Comparison of ENCODE assay signal across 27 cellular contexts in genomic region chr20:63481503-63481902, GRCh38. TPM values are rescaled to one million over a fixed set of nuclear protein-coding genes. Genes with fewer than 3 reads are reported as not detected.
DNase-seq lines count a peak whose midpoint lies in the region; ATAC-seq, FAIRE-seq and TF ChIP-seq lines count a peak whose summit lies in the region.
"Had no signal": no experiment of that assay in that cellular context is flagged by ENCODE, and none has a peak within 500 bp of the region (broad histone marks: within the 10 kb centered on the region; RNA-seq: fewer than 3 reads in every experiment).

No MANE protein-coding gene starts in this region.

- no peak overlapping the region for H3K9ac ChIP-seq in HepG2 (ENCODE audit: insufficient read depth, low read depth, low read length)
- H3K9ac ChIP-seq in H1 (replicated peaks in 1 of 4; ENCODE audit: extremely low read depth in 1 of 4, low read depth in 3 of 4, low read length in 3 of 4): no peak overlapping the region

- in situ Hi-C loops in HepG2 (cut with HindIII; ENCODE audit: extremely low pct_ligation_motif_present, low pct_unique_long_range_greater_than_20kb): no loop called here

- H3K4me2 ChIP-seq in HepG2 (ENCODE audit: low read depth, low read length) (no peak overlapping the region), H1 (ENCODE audit: insufficient read depth in 1 of 2, low read depth in 2 of 2, low read length in 2 of 2) (no peak overlapping the region)
- H3K4me2 ChIP-seq: PC-9 had no signal

- H3K23ac ChIP-seq in H1 (ENCODE audit: insufficient read length): no peak overlapping the region

- H3K23me2 ChIP-seq in H1 (ENCODE audit: low read depth, low read length): no peaks in the 10 kb centered on the region

- no peak for TF ChIP-seq RAD21 in HepG2 (CRISPR knock-in tag; IDR thresholded peaks at IDR 0.05)
- TF ChIP-seq RAD21 in H1 (IDR thresholded peaks at IDR 0.05 in 1 of 2, conservative IDR thresholded peaks at IDR 0.05 in 1 of 2; ENCODE audit: low read depth in 2 of 2, low read length in 2 of 2): no peak

- H3K4me3 Mint-ChIP-seq in T-helper 17 cell: no peak overlapping the region
- H3K4me3 Mint-ChIP-seq: CD4-positive, alpha-beta T cell had no signal

- H4K91ac ChIP-seq in H1 (replicated peaks; ENCODE audit: insufficient read length, low read length): no peak overlapping the region

- H3K27me3 ChIP-seq in HepG2 (ENCODE audit: control insufficient read depth in 1 of 2, insufficient read depth in 2 of 2, low read length in 2 of 2) (peaks cover 26 to 84% of the 10 kb centered on the region in 2 experiments), right lobe of liver (no peaks in the 10 kb centered on the region), H1 (replicated peaks in 1 of 4; ENCODE audit: control insufficient read depth in 3 of 4, extremely low read depth in 1 of 4, insufficient read depth in 3 of 4, low read length in 3 of 4) (no peaks in the 10 kb centered on the region)

- H2AK5ac ChIP-seq in H1 (ENCODE audit: low read depth, low read length): no peak overlapping the region

- TF ChIP-seq CTCF in HepG2 (CRISPR knock-in tag; IDR thresholded peaks at IDR 0.05): no peak
- no peak for TF ChIP-seq CTCF in right lobe of liver (IDR thresholded peaks at IDR 0.05)
- TF ChIP-seq CTCF in H1 (IDR thresholded peaks at IDR 0.05; ENCODE audit: control extremely low read depth in 1 of 3, insufficient read depth in 1 of 3, low read depth in 1 of 3, low read length in 3 of 3): no peak

- no peak for TF ChIP-seq POLR2A in HepG2 (IDR thresholded peaks at IDR 0.05; ENCODE audit: insufficient read depth in 1 of 2, low read depth in 2 of 2, low read length in 2 of 2)
- no peak for TF ChIP-seq POLR2A in right lobe of liver (IDR thresholded peaks at IDR 0.05)
- no peak for TF ChIP-seq POLR2A in H1 (IDR thresholded peaks at IDR 0.05; ENCODE audit: control extremely low read depth in 1 of 2, low read depth in 2 of 2, low read length in 2 of 2)

- no peaks in the 10 kb centered on the region for H3K9me3 ChIP-seq in HepG2 (ENCODE audit: low read length)
- H3K9me3 ChIP-seq in right lobe of liver: no peaks in the 10 kb centered on the region
- H3K9me3 ChIP-seq in T-helper 17 cell (ENCODE audit: control insufficient read depth, low read length, poor library complexity, severe bottlenecking): no peaks in the 10 kb centered on the region
- peaks cover 3% of the 10 kb centered on the region in 2 experiments; a peak in 1 of 4 replicates for H3K9me3 ChIP-seq in H1 (ENCODE audit: insufficient read depth in 2 of 2, low read depth in 1 of 2, low read length in 1 of 2)
- H3K9me3 ChIP-seq: SJSA1 had no signal

- TF ChIP-seq EP300 in HepG2 (IDR thresholded peaks at IDR 0.05; ENCODE audit: low read depth in 2 of 2, low read length in 2 of 2) (no peak), HepG2 (CRISPR knock-in tag; IDR thresholded peaks at IDR 0.05; ENCODE audit: borderline replicate concordance) (no peak), H1 (IDR thresholded peaks at IDR 0.05; ENCODE audit: borderline replicate concordance in 1 of 2, low read depth in 2 of 2, low read length in 2 of 2) (no peak)

- 39% methylated on average over 12 of the region's 12 CpGs for WGBS in HepG2 (ENCODE audit: low lambda C conversion rate)
- WGBS in right lobe of liver (ENCODE audit: insufficient coverage, low coverage, low lambda C conversion rate, missing lambda C conversion rate): 27% methylated on average over 6 of the region's 12 CpGs
- WGBS in H1 (ENCODE audit: extremely low coverage in 1 of 2, insufficient coverage in 1 of 2, insufficient read length in 1 of 2, insufficient replicate concordance in 2 of 2, low coverage in 1 of 2, low lambda C conversion rate in 2 of 2, missing lambda C conversion rate in 1 of 2), 2 experiments: 68% methylated on average over 12 of the region's 12 CpGs; no CpG with 5 or more reads in 1 of the 2 experiments

- no peak overlapping the region for H3K4ac ChIP-seq in H1 (replicated peaks; ENCODE audit: insufficient read length, low read depth, low read length)

- no peak overlapping the region for H3K56ac ChIP-seq in H1 (replicated peaks; ENCODE audit: insufficient read length, low read depth, low read length)

- peaks cover 8% of the 10 kb centered on the region for H3K4me1 Mint-ChIP-seq in T-helper 17 cell

- BruUV-seq in HepG2 (replicated peaks; lab: Mats Ljungman, UMichigan): no TSS peak

- H2AFZ ChIP-seq in HepG2 (ENCODE audit: low read length) (no peak overlapping the region), H1 (ENCODE audit: low read length) (no peak overlapping the region)
- H2AFZ ChIP-seq: PC-9 had no signal

- H3K79me2 ChIP-seq in HepG2 (ENCODE audit: insufficient read depth, low read length) (no peaks in the 10 kb centered on the region), H1 (ENCODE audit: control insufficient read depth in 1 of 2, insufficient read depth in 2 of 2, low read length in 2 of 2) (no peaks in the 10 kb centered on the region)

- H3K36me3 Mint-ChIP-seq in T-helper 17 cell (ENCODE audit: low read depth): no peaks in the 10 kb centered on the region

- H3K36me3 ChIP-seq in HepG2 (replicated peaks in 1 of 2; ENCODE audit: control insufficient read depth in 1 of 2, insufficient read depth in 2 of 2, low read length in 2 of 2) (no peaks in the 10 kb centered on the region), right lobe of liver (no peaks in the 10 kb centered on the region), H1 (ENCODE audit: control insufficient read depth in 2 of 4, insufficient read depth in 4 of 4, low read length in 3 of 4) (no peaks in the 10 kb centered on the region)
- H3K36me3 ChIP-seq: SJSA1 had no signal

- H3K79me1 ChIP-seq in H1 (ENCODE audit: low read depth, low read length): no peaks in the 10 kb centered on the region

- no peak for ATAC-seq in HepG2
- no peak for ATAC-seq in right lobe of liver
- no peak for ATAC-seq in T-helper 17 cell
- ATAC-seq: GM12878, HCT116 had no signal

- POLR2A ChIA-PET in HepG2 (lab: Yijun Ruan, JAX) (no interaction called here), H1 (lab: Charles Lee; ENCODE audit: partially characterized antibody) (interaction anchor here (1.1 to 2.3 kb wide), 2 partner anchors 10 to 21 kb away, joined by 3 to 8 read pairs; partner anchors contain the start of gene KCNQ2)

- peaks cover 55% of the 10 kb centered on the region for H3K27me3 Mint-ChIP-seq in T-helper 17 cell

- H4K8ac ChIP-seq in H1 (ENCODE audit: extremely low read depth, insufficient read depth, low read length): no peak overlapping the region

- CTCF ChIA-PET in HepG2 (lab: Yijun Ruan, JAX; ENCODE audit: low intra/inter-chr PET ratio, low total read pairs) (no interaction called here), H1 (lab: Charles Lee; ENCODE audit: partially characterized antibody) (interaction anchor here (0.7 to 4.8 kb wide), 7 partner anchors 11 to 251 kb away, joined by 3 to 39 read pairs (median 3); no protein-coding TSS in a partner anchor)

- H2BK5ac ChIP-seq in H1 (ENCODE audit: low read depth, low read length): peak overlapping the region; percentile 13; the same call in 1 of the 2 replicates

- H3K18ac ChIP-seq in H1 (ENCODE audit: extremely low read depth, low read length): no peak overlapping the region

- H3K27ac ChIP-seq in HepG2 (ENCODE audit: extremely low read length, insufficient read depth, low read length) (no peak overlapping the region), right lobe of liver (no peak overlapping the region), H1 (ENCODE audit: low read depth, low read length) (no peak overlapping the region)
- H3K27ac ChIP-seq: 22Rv1, PC-9, SJSA1 had no signal

- no peak for DNase-seq in HepG2 (ENCODE audit: low spot score)
- no peak for DNase-seq in right lobe of liver
- DNase-seq in T-helper 17 cell: no peak
- DNase-seq in H1 (ENCODE audit: low read depth in 1 of 2, low spot score in 2 of 2): no peak
- DNase-seq in NOMO-1 treated with DMSO at 0.1 percent for 48 hours (lab: John Stamatoyannopoulos, UW; ENCODE audit: unreplicated experiment): no peak
- no peak for DNase-seq in DMS 273 treated with DMSO at 0.1 percent for 48 hours (lab: John Stamatoyannopoulos, UW)
- no peak for DNase-seq in NCI-H1092 treated with DMSO at 0.1 percent for 48 hours (lab: John Stamatoyannopoulos, UW)
- DNase-seq: CD4-positive, alpha-beta T cell; DMS79; EL; GDM1; Kasumi-1; NCI-H1105; NCI-H1436 treated with DMSO at 0.1 percent for 48 hours; NCI-H187 treated with DMSO at 0.1 percent for 48 hours; NCI-H2171 treated with DMSO at 0.1 percent for 48 hours; NCI-H524; NCI-H774; PC-9; Right ventricle myocardium superior had no signal

- H2BK120ac ChIP-seq in H1 (replicated peaks; ENCODE audit: low read depth, low read length): no peak overlapping the region

- peak overlapping the region; percentile 4 for H3K27ac Mint-ChIP-seq in T-helper 17 cell
- H3K27ac Mint-ChIP-seq: CD4-positive, alpha-beta T cell had no signal

- H4K5ac ChIP-seq in H1 (ENCODE audit: insufficient read length, low read depth, low read length): no peak overlapping the region

- H2BK12ac ChIP-seq in H1 (ENCODE audit: low read depth, low read length): peak overlapping the region; percentile 6; the same call in 1 of the 2 replicates

- no peak overlapping the region; the same call in 1 of the 2 replicates for H2BK15ac ChIP-seq in H1 (ENCODE audit: low read length)

- H2BK20ac ChIP-seq in H1 (ENCODE audit: low read length): 0 out of 2 replicates have a peak overlapping the region, but pooled peaks have one; percentile 61

- FAIRE-seq in HepG2 (lab: Jason Lieb, UNC) (no peak), H1 (lab: Jason Lieb, UNC) (no peak)
- FAIRE-seq: GM12878 had no signal

- H3K4me1 ChIP-seq in HepG2 (ENCODE audit: insufficient read depth, low read length) (peaks cover 11% of the 10 kb centered on the region), right lobe of liver (no peaks in the 10 kb centered on the region), H1 (replicated peaks in 1 of 4; ENCODE audit: control insufficient read depth in 3 of 4, insufficient read depth in 4 of 4, low read length in 3 of 4) (peaks cover 0 to 20% (median 12%) of the 10 kb centered on the region in 4 experiments; a peak in 5 of 7 replicates)

- intact Hi-C loops in HepG2 (cut with micrococcal nuclease; ENCODE audit: unreplicated experiment) (no loop called here), right lobe of liver (cut with DNase I) (no loop called here)

- H4K20me1 ChIP-seq in HepG2 (ENCODE audit: insufficient read depth, low read length) (peaks cover 5% of the 10 kb centered on the region; the same call in 1 of the 2 replicates), H1 (replicated peaks in 1 of 2; ENCODE audit: control insufficient read depth in 1 of 2, insufficient read depth in 2 of 2, low read length in 2 of 2) (no peaks in the 10 kb centered on the region)

- H3K4me3 ChIP-seq in HepG2 (replicated peaks in 1 of 3; ENCODE audit: insufficient read depth in 1 of 3, low read depth in 2 of 3, low read length in 3 of 3): no peak overlapping the region
- no peak overlapping the region for H3K4me3 ChIP-seq in right lobe of liver
- H3K4me3 ChIP-seq in H1 (ENCODE audit: extremely low read depth in 1 of 4, insufficient read depth in 2 of 4, low read depth in 3 of 4, low read length in 4 of 4): no peak overlapping the region
- H3K4me3 ChIP-seq: GM12878, PC-9, SJSA1 had no signal

- no peak overlapping the region for H3K14ac ChIP-seq in H1 (ENCODE audit: insufficient read length)

RNA-seq across cellular contexts. Expression of gene KCNQ2, which starts 9.0 kb away (rescaled TPM):
- not detected in 2 replicates for total RNA-seq in HepG2 (2016; rRNA removed; fragmentation: Illumina TruSeq; extraction: Trizol)
- not detected in 2 replicates for total RNA-seq in HepG2 (2016; cell fraction: cytosol; rRNA removed; fragmentation: Illumina TruSeq; extraction: Trizol; ENCODE audit: low read depth)
- not detected in 2 replicates for total RNA-seq in HepG2 (2016; cell fraction: insoluble cytoplasmic fraction; rRNA removed; fragmentation: Illumina TruSeq; extraction: Trizol)
- total RNA-seq in HepG2 (2016; cell fraction: membrane; rRNA removed; fragmentation: Illumina TruSeq; extraction: Trizol): not detected in 2 replicates
- not detected in 2 replicates for total RNA-seq in HepG2 (2016; cell fraction: nucleus; rRNA removed; fragmentation: Illumina TruSeq; extraction: Trizol)
- polyA plus RNA-seq in HepG2 (2011; rRNA removed): not detected in 2 replicates
- polyA plus RNA-seq in HepG2 (2011; cell fraction: cytosol; rRNA removed): not detected in 2 replicates
- polyA plus RNA-seq in HepG2 (2011; cell fraction: nucleus; rRNA removed): 0.03 and 0.10 TPM in 2 replicates
- not detected in 2 replicates for polyA plus RNA-seq in HepG2 (2012)
- polyA plus RNA-seq in HepG2 (2016; cell fraction: cytosol; fragmentation: Illumina TruSeq; extraction: Trizol; ENCODE audit: low read depth): not detected in 2 replicates
- polyA plus RNA-seq in HepG2 (2016; cell fraction: insoluble cytoplasmic fraction; fragmentation: Illumina TruSeq; extraction: Trizol; ENCODE audit: low read depth): not detected in 2 replicates
- not detected in 2 replicates for polyA plus RNA-seq in HepG2 (2016; cell fraction: membrane; fragmentation: Illumina TruSeq; extraction: Trizol; ENCODE audit: low read depth)
- polyA plus RNA-seq in HepG2 (2016; cell fraction: nucleus; fragmentation: Illumina TruSeq; extraction: Trizol; ENCODE audit: insufficient read depth, low read depth): not detected in 2 replicates
- 0.02 and 1.2 TPM in 2 replicates for polyA minus RNA-seq in HepG2 (2011; rRNA and poly(A)+ RNA removed; ENCODE audit: low replicate concordance)
- polyA minus RNA-seq in HepG2 (2011; cell fraction: cytosol; rRNA and poly(A)+ RNA removed): not detected in 2 replicates
- not detected in 2 replicates for polyA minus RNA-seq in HepG2 (2011; cell fraction: nucleus; rRNA and poly(A)+ RNA removed)
- total RNA-seq in right lobe of liver: not detected
- not detected for total RNA-seq in T-helper 17 cell
- 82.6 and 88.6 TPM in 2 replicates for total RNA-seq in H1 (2021; fragmentation: NEBNext Ultra II Directional; extraction: Animal tissue kit (Norgen Biotek cat#: 25700))
- 243 and 277 TPM in 2 replicates for polyA plus RNA-seq in H1 (2011; rRNA removed)
- polyA plus RNA-seq in H1 (2011; cell fraction: cytosol; rRNA removed): 174 TPM
- polyA plus RNA-seq in H1 (2011; cell fraction: nucleus; rRNA removed): 206 TPM
- 41.9 to 107 TPM (median 94.0 TPM) in 4 replicates for polyA plus RNA-seq in H1 (2012, experiment 1 of 2)
- 88.7 TPM for polyA plus RNA-seq in H1 (2012, experiment 2 of 2)
- 72.4 TPM for polyA plus RNA-seq in H1 (2013, experiment 1 of 2)
- 73.2 TPM for polyA plus RNA-seq in H1 (2013, experiment 2 of 2)
- polyA minus RNA-seq in H1 (2011; rRNA and poly(A)+ RNA removed): 40.5 and 42.0 TPM in 2 replicates
- 39.6 TPM for polyA minus RNA-seq in H1 (2011; cell fraction: cytosol; rRNA and poly(A)+ RNA removed)
- 33.1 TPM for polyA minus RNA-seq in H1 (2011; cell fraction: nucleus; rRNA and poly(A)+ RNA removed)
- total RNA-seq: CD4-positive, alpha-beta T cell; M059J; PC-9; SJSA1 had no signal
- polyA plus RNA-seq: BJ had no signal

RNA-seq across cellular contexts. Expression of gene EEF1A2, which starts 17.4 kb away (rescaled TPM):
- total RNA-seq in HepG2 (2016; rRNA removed; fragmentation: Illumina TruSeq; extraction: Trizol): 0.36 and 0.44 TPM in 2 replicates
- 0.51 TPM in 1 of 2 replicates, not detected in the other for total RNA-seq in HepG2 (2016; cell fraction: cytosol; rRNA removed; fragmentation: Illumina TruSeq; extraction: Trizol; ENCODE audit: low read depth)
- total RNA-seq in HepG2 (2016; cell fraction: insoluble cytoplasmic fraction; rRNA removed; fragmentation: Illumina TruSeq; extraction: Trizol): 0.18 and 0.37 TPM in 2 replicates
- total RNA-seq in HepG2 (2016; cell fraction: membrane; rRNA removed; fragmentation: Illumina TruSeq; extraction: Trizol): 0.90 and 1.00 TPM in 2 replicates
- total RNA-seq in HepG2 (2016; cell fraction: nucleus; rRNA removed; fragmentation: Illumina TruSeq; extraction: Trizol): 0.22 and 0.47 TPM in 2 replicates
- 0.87 and 1.8 TPM in 2 replicates for polyA plus RNA-seq in HepG2 (2011; rRNA removed)
- 1.6 and 1.7 TPM in 2 replicates for polyA plus RNA-seq in HepG2 (2011; cell fraction: cytosol; rRNA removed)
- polyA plus RNA-seq in HepG2 (2011; cell fraction: nucleus; rRNA removed): 2.6 and 2.9 TPM in 2 replicates
- 1.0 and 4.0 TPM in 2 replicates for polyA plus RNA-seq in HepG2 (2012)
- polyA plus RNA-seq in HepG2 (2016; cell fraction: cytosol; fragmentation: Illumina TruSeq; extraction: Trizol; ENCODE audit: low read depth): 0.58 and 0.81 TPM in 2 replicates
- polyA plus RNA-seq in HepG2 (2016; cell fraction: insoluble cytoplasmic fraction; fragmentation: Illumina TruSeq; extraction: Trizol; ENCODE audit: low read depth): 0.54 and 1.5 TPM in 2 replicates
- 0.81 and 1.1 TPM in 2 replicates for polyA plus RNA-seq in HepG2 (2016; cell fraction: membrane; fragmentation: Illumina TruSeq; extraction: Trizol; ENCODE audit: low read depth)
- 1.2 and 1.5 TPM in 2 replicates for polyA plus RNA-seq in HepG2 (2016; cell fraction: nucleus; fragmentation: Illumina TruSeq; extraction: Trizol; ENCODE audit: insufficient read depth, low read depth)
- 1.4 and 21.5 TPM in 2 replicates for polyA minus RNA-seq in HepG2 (2011; rRNA and poly(A)+ RNA removed; ENCODE audit: low replicate concordance)
- 1.1 and 3.3 TPM in 2 replicates for polyA minus RNA-seq in HepG2 (2011; cell fraction: cytosol; rRNA and poly(A)+ RNA removed)
- polyA minus RNA-seq in HepG2 (2011; cell fraction: nucleus; rRNA and poly(A)+ RNA removed): 0.75 and 1.0 TPM in 2 replicates
- 100 to 1,000 TPM in 2 of 6 experiments, 1 to 10 TPM in 1, under 1 TPM in 3; 0.22 to 153 (median 1.0) TPM for total RNA-seq in right lobe of liver
- total RNA-seq in T-helper 17 cell: under 1 TPM; 0.47 to 0.99 TPM
- total RNA-seq in H1 (2021; fragmentation: NEBNext Ultra II Directional; extraction: Animal tissue kit (Norgen Biotek cat#: 25700)): 25.8 and 27.9 TPM in 2 replicates
- 7.4 and 17.5 TPM in 2 replicates for polyA plus RNA-seq in H1 (2011; rRNA removed)
- polyA plus RNA-seq in H1 (2011; cell fraction: cytosol; rRNA removed): 15.5 TPM
- polyA plus RNA-seq in H1 (2011; cell fraction: nucleus; rRNA removed): 33.5 TPM
- polyA plus RNA-seq in H1 (2012, experiment 1 of 2): 25.2 to 45.3 TPM (median 39.3 TPM) in 4 replicates
- polyA plus RNA-seq in H1 (2012, experiment 2 of 2): 22.6 TPM
- 26.8 TPM for polyA plus RNA-seq in H1 (2013, experiment 1 of 2)
- 25.5 TPM for polyA plus RNA-seq in H1 (2013, experiment 2 of 2)
- 6.0 and 11.9 TPM in 2 replicates for polyA minus RNA-seq in H1 (2011; rRNA and poly(A)+ RNA removed)
- 20.6 TPM for polyA minus RNA-seq in H1 (2011; cell fraction: cytosol; rRNA and poly(A)+ RNA removed)
- polyA minus RNA-seq in H1 (2011; cell fraction: nucleus; rRNA and poly(A)+ RNA removed): 13.6 TPM
- polyA plus RNA-seq: GM12878 had no signal

RNA-seq across cellular contexts. Expression of gene PPDPF, which starts 39.1 kb away (rescaled TPM):
- 6.0 and 7.0 TPM in 2 replicates for total RNA-seq in HepG2 (2016; rRNA removed; fragmentation: Illumina TruSeq; extraction: Trizol)
- 21.9 and 23.8 TPM in 2 replicates for total RNA-seq in HepG2 (2016; cell fraction: cytosol; rRNA removed; fragmentation: Illumina TruSeq; extraction: Trizol; ENCODE audit: low read depth)
- total RNA-seq in HepG2 (2016; cell fraction: insoluble cytoplasmic fraction; rRNA removed; fragmentation: Illumina TruSeq; extraction: Trizol): 4.3 and 5.4 TPM in 2 replicates
- total RNA-seq in HepG2 (2016; cell fraction: membrane; rRNA removed; fragmentation: Illumina TruSeq; extraction: Trizol): 16.4 and 22.5 TPM in 2 replicates
- total RNA-seq in HepG2 (2016; cell fraction: nucleus; rRNA removed; fragmentation: Illumina TruSeq; extraction: Trizol): 5.4 and 6.2 TPM in 2 replicates
- polyA plus RNA-seq in HepG2 (2011; rRNA removed): 1.8 and 2.2 TPM in 2 replicates
- polyA plus RNA-seq in HepG2 (2011; cell fraction: cytosol; rRNA removed): 2.4 and 6.2 TPM in 2 replicates
- 6.3 and 9.5 TPM in 2 replicates for polyA plus RNA-seq in HepG2 (2011; cell fraction: nucleus; rRNA removed)
- polyA plus RNA-seq in HepG2 (2012): 12.0 and 18.6 TPM in 2 replicates
- 606 and 718 TPM in 2 replicates for polyA plus RNA-seq in HepG2 (2016; cell fraction: cytosol; fragmentation: Illumina TruSeq; extraction: Trizol; ENCODE audit: low read depth)
- 42.4 and 57.7 TPM in 2 replicates for polyA plus RNA-seq in HepG2 (2016; cell fraction: insoluble cytoplasmic fraction; fragmentation: Illumina TruSeq; extraction: Trizol; ENCODE audit: low read depth)
- 288 and 295 TPM in 2 replicates for polyA plus RNA-seq in HepG2 (2016; cell fraction: membrane; fragmentation: Illumina TruSeq; extraction: Trizol; ENCODE audit: low read depth)
- 40.1 and 40.2 TPM in 2 replicates for polyA plus RNA-seq in HepG2 (2016; cell fraction: nucleus; fragmentation: Illumina TruSeq; extraction: Trizol; ENCODE audit: insufficient read depth, low read depth)
- 8.4 and 13.9 TPM in 2 replicates for polyA minus RNA-seq in HepG2 (2011; rRNA and poly(A)+ RNA removed; ENCODE audit: low replicate concordance)
- 15.8 and 39.4 TPM in 2 replicates for polyA minus RNA-seq in HepG2 (2011; cell fraction: cytosol; rRNA and poly(A)+ RNA removed)
- 4.5 and 4.8 TPM in 2 replicates for polyA minus RNA-seq in HepG2 (2011; cell fraction: nucleus; rRNA and poly(A)+ RNA removed)
- 10 to 100 TPM; 50.2 to 99.4 (median 76.7) TPM for total RNA-seq in right lobe of liver
- 100 to 1,000 TPM; 149 to 271 TPM for total RNA-seq in T-helper 17 cell
- total RNA-seq in H1 (2021; fragmentation: NEBNext Ultra II Directional; extraction: Animal tissue kit (Norgen Biotek cat#: 25700)): 125 and 138 TPM in 2 replicates
- 30.5 and 49.9 TPM in 2 replicates for polyA plus RNA-seq in H1 (2011; rRNA removed)
- polyA plus RNA-seq in H1 (2011; cell fraction: cytosol; rRNA removed): 13.6 TPM
- 40.2 TPM for polyA plus RNA-seq in H1 (2011; cell fraction: nucleus; rRNA removed)
- polyA plus RNA-seq in H1 (2012, experiment 1 of 2): 38.8 to 127 TPM (median 112 TPM) in 4 replicates
- 66.7 TPM for polyA plus RNA-seq in H1 (2012, experiment 2 of 2)
- polyA plus RNA-seq in H1 (2013, experiment 1 of 2): 147 TPM
- 151 TPM for polyA plus RNA-seq in H1 (2013, experiment 2 of 2)
- 2.8 and 4.9 TPM in 2 replicates for polyA minus RNA-seq in H1 (2011; rRNA and poly(A)+ RNA removed)
- 109 TPM for polyA minus RNA-seq in H1 (2011; cell fraction: cytosol; rRNA and poly(A)+ RNA removed)
- 58.7 TPM for polyA minus RNA-seq in H1 (2011; cell fraction: nucleus; rRNA and poly(A)+ RNA removed)

RNA-seq across cellular contexts. Expression of gene PTK6, which starts 55.7 kb away (rescaled TPM):
- total RNA-seq in HepG2 (2016; rRNA removed; fragmentation: Illumina TruSeq; extraction: Trizol) (not detected in 2 replicates), right lobe of liver (10 to 100 TPM in 1 of 6 experiments, 1 to 10 TPM in 3, under 1 TPM in 2; 0.78 to 11.0 (median 3.6) TPM), T-helper 17 cell (under 1 TPM; 0.50 to 0.80 TPM)
- total RNA-seq in HepG2 (2016; cell fraction: cytosol; rRNA removed; fragmentation: Illumina TruSeq; extraction: Trizol; ENCODE audit: low read depth): not detected in 2 replicates
- total RNA-seq in HepG2 (2016; cell fraction: insoluble cytoplasmic fraction; rRNA removed; fragmentation: Illumina TruSeq; extraction: Trizol): not detected in 2 replicates
- total RNA-seq in HepG2 (2016; cell fraction: membrane; rRNA removed; fragmentation: Illumina TruSeq; extraction: Trizol): not detected in 2 replicates
- total RNA-seq in HepG2 (2016; cell fraction: nucleus; rRNA removed; fragmentation: Illumina TruSeq; extraction: Trizol): not detected in 2 replicates
- polyA plus RNA-seq in HepG2 (2011; rRNA removed) (0.07 and 0.08 TPM in 2 replicates), H1 (2011; rRNA removed) (0.12 and 0.30 TPM in 2 replicates)
- 0.05 and 0.08 TPM in 2 replicates for polyA plus RNA-seq in HepG2 (2011; cell fraction: cytosol; rRNA removed)
- 0.27 and 0.42 TPM in 2 replicates for polyA plus RNA-seq in HepG2 (2011; cell fraction: nucleus; rRNA removed)
- 0.09 and 0.11 TPM in 2 replicates for polyA plus RNA-seq in HepG2 (2012)
- polyA plus RNA-seq in HepG2 (2016; cell fraction: cytosol; fragmentation: Illumina TruSeq; extraction: Trizol; ENCODE audit: low read depth): not detected in 2 replicates
- not detected in 2 replicates for polyA plus RNA-seq in HepG2 (2016; cell fraction: insoluble cytoplasmic fraction; fragmentation: Illumina TruSeq; extraction: Trizol; ENCODE audit: low read depth)
- not detected in 2 replicates for polyA plus RNA-seq in HepG2 (2016; cell fraction: membrane; fragmentation: Illumina TruSeq; extraction: Trizol; ENCODE audit: low read depth)
- not detected in 2 replicates for polyA plus RNA-seq in HepG2 (2016; cell fraction: nucleus; fragmentation: Illumina TruSeq; extraction: Trizol; ENCODE audit: insufficient read depth, low read depth)
- polyA minus RNA-seq in HepG2 (2011; rRNA and poly(A)+ RNA removed; ENCODE audit: low replicate concordance): 0.18 and 9.4 TPM in 2 replicates
- polyA minus RNA-seq in HepG2 (2011; cell fraction: cytosol; rRNA and poly(A)+ RNA removed): not detected in 2 replicates
- polyA minus RNA-seq in HepG2 (2011; cell fraction: nucleus; rRNA and poly(A)+ RNA removed): 0.12 and 0.13 TPM in 2 replicates
- total RNA-seq in H1 (2021; fragmentation: NEBNext Ultra II Directional; extraction: Animal tissue kit (Norgen Biotek cat#: 25700)): 0.17 and 0.19 TPM in 2 replicates
- polyA plus RNA-seq in H1 (2011; cell fraction: cytosol; rRNA removed): 0.27 TPM
- 0.67 TPM for polyA plus RNA-seq in H1 (2011; cell fraction: nucleus; rRNA removed)
- 0.32 to 0.41 TPM (median 0.40 TPM) in 4 replicates for polyA plus RNA-seq in H1 (2012, experiment 1 of 2)
- polyA plus RNA-seq in H1 (2012, experiment 2 of 2): 0.25 TPM
- polyA plus RNA-seq in H1 (2013, experiment 1 of 2): 0.08 TPM
- polyA plus RNA-seq in H1 (2013, experiment 2 of 2): 0.07 TPM
- polyA minus RNA-seq in H1 (2011; rRNA and poly(A)+ RNA removed): 0.12 TPM in 1 of 2 replicates, not detected in the other
- 0.37 TPM for polyA minus RNA-seq in H1 (2011; cell fraction: cytosol; rRNA and poly(A)+ RNA removed)
- polyA minus RNA-seq in H1 (2011; cell fraction: nucleus; rRNA and poly(A)+ RNA removed): 0.20 TPM
- total RNA-seq: H4, M059J, SJSA1 had no signal

Comparison
In these comparisons a context has a peak if more than half of its experiments do, and no peak if none do; other contexts are left out.
1. RNA of gene KCNQ2, which starts 9.0 kb away (total RNA-seq): 82.6 to 88.6 TPM in H1; not detected in T-helper 17 cell, not detected in HepG2 and not detected in right lobe of liver; every median in the first group is over 10 times any median in the second.
2. Of the 41 proteins assayed by ChIP-seq in both HepG2 and H1: peak only in HepG2: none; only in H1: none; in both: MAFK; in neither: 40.